Comparison of ENCODE assay signal across 18 cellular contexts in genomic region chr9:85717220-85717619, GRCh38.
"Had no signal": no experiment of that assay in that cellular context is flagged by ENCODE, and none has a peak within 500 bp of the region (broad histone marks: within the 10 kb centered on the region; RNA-seq: fewer than 3 reads in every experiment).

No MANE protein-coding gene starts in this region.

- H3K27me3 ChIP-seq: gastrocnemius medialis, heart left ventricle, neural progenitor cell, SJSA1 had no signal

- H3K4me3 ChIP-seq: gastrocnemius medialis, heart left ventricle, lower lobe of right lung, neural progenitor cell, SJSA1 had no signal

- H3K27ac Mint-ChIP-seq: mesothelial cell of epicardium, neural progenitor cell had no signal

- H3K4me3 Mint-ChIP-seq: activated T-cell treated with anti-CD3 and anti-CD28 coated beads, Interleukin-2, amount 50 U/mL, for 4 hours; mesothelial cell of epicardium; neural progenitor cell had no signal

- H3K4me1 ChIP-seq: neural progenitor cell, SJSA1 had no signal

- H3K4me1 Mint-ChIP-seq: neural progenitor cell had no signal

- H2AFZ ChIP-seq: neural progenitor cell had no signal

- DNase-seq: activated CD4-positive, alpha-beta T cell treated with anti-CD3 and anti-CD28 coated beads, Interleukin-2, amount 50 U/mL, for 48 hours; activated gamma-delta T cell treated with Interleukin-2 at 50 U/mL for 16 hours; activated T-cell treated with anti-CD3 and anti-CD28 coated beads, Interleukin-2, amount 50 U/mL, for 4 hours; aorta; cerebellar nuclear complex; dermis blood vessel endothelial cell; gastrocnemius medialis; heart left ventricle; left cardiac atrium; lower lobe of right lung; retina; stimulated activated CD4-positive, alpha-beta T cell treated with anti-CD3 and anti-CD28 coated beads, Interleukin-2, amount 100 ng/mL, for 48 hours; stimulated activated naive CD4-positive, alpha-beta T cell; SW 1271; trophoblast cell had no signal

- H3K4me2 ChIP-seq: neural progenitor cell had no signal

- H3K36me3 ChIP-seq: gastrocnemius medialis, lower lobe of right lung, neural progenitor cell, SJSA1 had no signal

- H3K9me3 ChIP-seq: gastrocnemius medialis, lower lobe of right lung, SJSA1 had no signal

- ATAC-seq: activated T-cell treated with anti-CD3 and anti-CD28 coated beads, Interleukin-2, amount 50 U/mL, for 4 hours; gastrocnemius medialis; heart left ventricle had no signal

- H3K9ac ChIP-seq: neural progenitor cell had no signal

- H3K27ac ChIP-seq: gastrocnemius medialis, lower lobe of right lung, neural progenitor cell, SJSA1 had no signal
